8 cellular contexts compared by ENCODE assay signal in the genomic region with DNA sequence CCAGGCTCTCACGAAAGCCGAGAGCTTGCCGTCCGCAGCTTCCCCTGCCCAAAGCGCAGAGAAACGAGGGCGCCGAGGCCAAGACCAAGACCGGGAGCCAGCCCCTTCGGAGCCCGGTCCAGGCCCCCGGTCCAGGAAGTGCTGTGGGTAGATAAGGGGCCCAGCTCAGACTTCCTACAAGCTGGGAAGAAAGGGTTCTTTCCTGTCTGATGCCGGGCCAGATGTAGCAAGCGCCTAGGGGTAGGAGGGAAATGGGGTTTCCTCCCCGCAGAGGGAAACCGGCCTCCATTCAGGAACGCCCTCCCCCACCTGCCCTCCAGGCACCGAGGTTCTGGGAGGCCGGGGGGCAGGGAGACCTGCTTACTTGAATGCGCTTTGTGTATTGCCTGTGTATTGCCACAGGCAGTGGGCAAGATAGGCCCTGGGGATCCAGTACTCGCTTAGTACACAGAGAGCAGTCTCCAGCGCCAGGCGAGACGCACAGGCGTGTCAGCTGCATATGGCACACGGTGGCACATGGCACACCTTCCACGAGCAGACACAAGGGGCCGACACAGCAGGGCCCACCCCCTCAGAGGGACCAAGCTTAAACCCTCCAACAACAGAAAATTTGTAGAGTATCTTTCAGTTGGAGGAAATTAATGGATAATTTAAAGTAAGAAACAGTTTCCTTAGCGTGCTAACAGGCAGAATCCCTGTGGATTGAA. TPM values are rescaled to one million over a fixed set of nuclear protein-coding genes. Genes with fewer than 3 reads are reported as not detected.
DNase-seq lines count a peak whose midpoint lies in the region; ATAC-seq and TF ChIP-seq lines count a peak whose summit lies in the region.

No MANE protein-coding gene starts in this region.

- peaks cover 13% of the 10 kb centered on the region for H3K27me3 Mint-ChIP-seq in osteocyte (ENCODE audit: unreplicated experiment)

- no peaks in the 10 kb centered on the region for H3K9me3 Mint-ChIP-seq in osteocyte (ENCODE audit: unreplicated experiment)

- H4K20me1 ChIP-seq in GM23248 (ENCODE audit: insufficient read depth) = no peaks in the 10 kb centered on the region

- H3K9me2 ChIP-seq in GM23248 (ENCODE audit: insufficient read depth) = no peaks in the 10 kb centered on the region

- H3K27ac ChIP-seq in C4-2B (peak overlapping the region; percentile 100), GM23248 (peak overlapping the region; percentile 10; the same call in 1 of the 2 replicates)

- in situ Hi-C loops in GM23248 (cut with MboI) = no loop called here

- no peaks in the 10 kb centered on the region for H3K27me3 ChIP-seq in GM23248 (replicated peaks; ENCODE audit: insufficient read depth)

- H3K4me1 Mint-ChIP-seq in osteocyte (ENCODE audit: unreplicated experiment) = peaks cover 9% of the 10 kb centered on the region

- peak overlapping the region; percentile 68 for H3K4me3 ChIP-seq in GM23248

- no peak for TF ChIP-seq CTCF in C4-2B (conservative IDR thresholded peaks at IDR 0.05)
- no peak for TF ChIP-seq CTCF in osteocyte (IDR thresholded peaks at IDR 0.05)

- peak overlapping the region; percentile 84 for H3K9ac ChIP-seq in GM23248

- H3K4me1 ChIP-seq in GM23248 (ENCODE audit: insufficient read depth) = peaks cover 4% of the 10 kb centered on the region; the same call in 1 of the 2 replicates

- H2AFZ ChIP-seq in GM23248 = peak overlapping the region; percentile 83

- H3K36me3 ChIP-seq in GM23248 (ENCODE audit: low read depth) = no peaks in the 10 kb centered on the region

- 0 out of 2 replicates have a peak, but pooled peaks cover 5% of the 10 kb centered on the region for H3F3A ChIP-seq in GM23248 (ENCODE audit: insufficient read depth)

- ATAC-seq in esophagus mucosa (peak; percentile 26), HG02798 (IDR thresholded peaks at IDR 0.05; ENCODE audit: poor library complexity, unreplicated experiment) (no peak), HG03378 (IDR thresholded peaks at IDR 0.05; ENCODE audit: unreplicated experiment) (no peak)

- no peak overlapping the region for H3K27ac Mint-ChIP-seq in osteocyte (ENCODE audit: unreplicated experiment)

- no peaks in the 10 kb centered on the region for H3K79me2 ChIP-seq in GM23248 (ENCODE audit: insufficient read depth)

- H3K36me3 Mint-ChIP-seq in osteocyte (ENCODE audit: unreplicated experiment) = no peaks in the 10 kb centered on the region

- no peaks in the 10 kb centered on the region for H3K9me3 ChIP-seq in GM23248 (ENCODE audit: low read depth)

- 44 to 51% methylated on average over 29 of the region's 29 CpGs for WGBS in GM23248 (ENCODE audit: low coverage in 1 of 2, low lambda C conversion rate in 2 of 2, missing lambda C conversion rate in 2 of 2), 2 experiments

- H3K4me2 ChIP-seq in GM23248 (ENCODE audit: unreplicated experiment) = peak overlapping the region; percentile 66

- DNase-seq in GM23248 (no peak), NCI-H2171 (lab: John Stamatoyannopoulos, UW) (peak; percentile 40), osteocyte (ENCODE audit: extremely low spot score, unreplicated experiment) (no peak)
- DNase-seq in activated CD8-positive, alpha-beta memory T cell treated with anti-CD3 and anti-CD28 coated beads, Interleukin-2, amount 50 U/mL, for 48 hours = peak; percentile 79

- peak overlapping the region; percentile 22 for H3K4me3 Mint-ChIP-seq in osteocyte (ENCODE audit: unreplicated experiment)

RNA-seq across cellular contexts. Expression of a gene that starts 1.0 kb away (rescaled TPM):
- total RNA-seq in GM23248 (2014; rRNA removed; shearing (Covaris generic)) = 10.7 and 15.9 TPM in 2 replicates
- 18.4 and 19.1 TPM in 2 replicates for polyA plus RNA-seq in GM23248 (2016; fragmentation: Nextera tagmentation; extraction: Ambion mirVana)
- total RNA-seq in esophagus mucosa (39.7 TPM), osteocyte (5.7 and 6.1 TPM in 2 replicates)

RNA-seq across cellular contexts. Expression of a gene that starts 29.7 kb away (rescaled TPM):
- total RNA-seq in GM23248 (2014; rRNA removed; shearing (Covaris generic)) = 3.2 and 3.4 TPM in 2 replicates
- 1.6 and 2.2 TPM in 2 replicates for polyA plus RNA-seq in GM23248 (2016; fragmentation: Nextera tagmentation; extraction: Ambion mirVana)
- 1.9 TPM for total RNA-seq in esophagus mucosa
- total RNA-seq in osteocyte = 0.91 and 1.1 TPM in 2 replicates

Comparison
In these comparisons a context has a peak if more than half of its experiments do, and no peak if none do; other contexts are left out.
1. DNase-seq: peak in NCI-H2171 (single experiment) and activated CD8-positive, alpha-beta memory T cell treated with anti-CD3 and anti-CD28 coated beads, Interleukin-2, amount 50 U/mL, for 48 hours (single experiment); none in GM23248 (single experiment) and osteocyte (single experiment).